Comparison of ENCODE assay signal across 12 cellular contexts in the genomic region with DNA sequence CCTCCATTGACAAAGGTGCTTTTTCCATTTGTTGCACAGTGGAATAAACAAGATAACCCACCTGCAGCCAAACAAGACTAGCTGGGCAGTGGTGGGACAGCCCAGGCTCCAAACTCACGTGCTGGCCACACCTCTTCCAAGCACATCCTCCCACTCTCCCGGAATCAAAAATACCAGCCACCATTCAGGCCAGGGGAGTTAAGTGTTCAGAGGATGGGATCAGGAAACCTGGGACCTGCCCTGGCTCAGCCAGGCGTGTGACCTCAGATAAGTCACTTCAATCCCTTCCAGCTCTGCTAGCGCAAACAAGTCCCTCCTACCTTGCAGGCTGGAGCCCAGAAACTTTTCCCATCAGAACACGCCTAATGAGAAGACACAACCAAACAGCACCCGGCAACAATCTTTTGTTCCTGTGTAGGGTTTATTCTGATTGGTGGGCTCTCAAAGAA. TPM values are rescaled to one million over a fixed set of nuclear protein-coding genes. Genes with fewer than 3 reads are reported as not detected.
A peak's percentile ranks its signal among the peaks of the same experiment; 100 is the strongest.
DNase-seq lines count a peak whose midpoint lies in the region; ATAC-seq and TF ChIP-seq lines count a peak whose summit lies in the region.
"Had no signal": no experiment of that assay in that cellular context is flagged by ENCODE, and none has a peak within 500 bp of the region (broad histone marks: within the 10 kb centered on the region; RNA-seq: fewer than 3 reads in every experiment).

No MANE protein-coding gene starts in this region.

- intact Hi-C loops in upper lobe of right lung (cut with DNase I) = no loop called here

- no peaks in the 10 kb centered on the region for H3K9me3 Mint-ChIP-seq in naive thymus-derived CD8-positive, alpha-beta T cell
- H3K9me3 Mint-ChIP-seq: activated T-helper 2 cell treated with anti-CD3 and anti-CD28 coated beads, Interferon-gamma antibody, Interleukin-2, Interleukin-4, amounts not matched to agents 10 μg/mL and 5 μg/mL and 100 μg/mL, durations not matched to agents 14 hours and 24 hours and 36 hours had no signal

- peaks cover 0 to 47% (median 0%) of the 10 kb centered on the region in 3 donors for H3K36me3 Mint-ChIP-seq in naive thymus-derived CD8-positive, alpha-beta T cell

- H3K4me3 ChIP-seq in SK-N-SH (ENCODE audit: low read depth in 2 of 2, low read length in 1 of 2) = no peak overlapping the region
- H3K4me3 ChIP-seq in gastroesophageal sphincter = no peak overlapping the region
- H3K4me3 ChIP-seq in upper lobe of right lung = no peak overlapping the region

- H3K27me3 ChIP-seq in SK-N-SH (ENCODE audit: insufficient read depth) (no peaks in the 10 kb centered on the region), gastroesophageal sphincter (no peaks in the 10 kb centered on the region), upper lobe of right lung (no peaks in the 10 kb centered on the region)

- TF ChIP-seq RAD21 in SK-N-SH (IDR thresholded peaks at IDR 0.05; ENCODE audit: low read length) = no peak

- peaks cover 98% of the 10 kb centered on the region for H4K20me1 ChIP-seq in SK-N-SH (ENCODE audit: insufficient read depth)

- peaks cover 19% of the 10 kb centered on the region for H3F3A ChIP-seq in SK-N-SH (replicated peaks; ENCODE audit: insufficient read depth)

- H3K27ac ChIP-seq in SK-N-SH (ENCODE audit: low read depth in 2 of 2, low read length in 1 of 2) = peak overlapping the region in 1 of 2 experiments; percentile 21; a peak in 2 of 4 replicates
- peak overlapping the region; percentile 85 to 99 (median 94) for H3K27ac ChIP-seq in gastroesophageal sphincter
- peak overlapping the region; percentile 17 for H3K27ac ChIP-seq in upper lobe of right lung
- H3K27ac ChIP-seq: KMS-11 had no signal

- no peak for TF ChIP-seq POLR2A in gastroesophageal sphincter (IDR thresholded peaks at IDR 0.05)

- H3K9me3 ChIP-seq in SK-N-SH (no peaks in the 10 kb centered on the region), gastroesophageal sphincter (no peaks in the 10 kb centered on the region), upper lobe of right lung (no peaks in the 10 kb centered on the region)

- H2AFZ ChIP-seq in SK-N-SH (ENCODE audit: low read depth) = no peak overlapping the region

- no peak overlapping the region for H3K4me2 ChIP-seq in SK-N-SH
- H3K4me2 ChIP-seq: KMS-11 had no signal

- H3K9me2 ChIP-seq in SK-N-SH = no peaks in the 10 kb centered on the region

- H3K79me2 ChIP-seq in SK-N-SH (ENCODE audit: insufficient read depth) = peaks cover 98% of the 10 kb centered on the region

- no peak for ATAC-seq in SK-N-SH treated with all-trans-retinoic acid at 6 μM for 48 hours
- peak; percentile 52 for ATAC-seq in gastroesophageal sphincter
- ATAC-seq in naive thymus-derived CD8-positive, alpha-beta T cell = no peak
- ATAC-seq in upper lobe of right lung = peak; percentile 28
- no peak for ATAC-seq in HG02973 (IDR thresholded peaks at IDR 0.05; ENCODE audit: unreplicated experiment)
- ATAC-seq in GM21723 (IDR thresholded peaks at IDR 0.05; ENCODE audit: unreplicated experiment) = no peak

- CTCF ChIA-PET in SK-N-SH (lab: Yijun Ruan, JAX) = interaction anchor here (1.0 to 5.4 kb wide), 4 partner anchors 9 to 164 kb away, joined by 3 to 29 read pairs (median 4); no protein-coding TSS in a partner anchor

- TF ChIP-seq EP300 in SK-N-SH (IDR thresholded peaks at IDR 0.05; ENCODE audit: borderline replicate concordance in 1 of 2, low read depth in 1 of 2, low read length in 1 of 2) (no peak), gastroesophageal sphincter (IDR thresholded peaks at IDR 0.05) (no peak)

- peaks cover 51 to 97% (median 91%) of the 10 kb centered on the region in 4 donors for H3K4me1 Mint-ChIP-seq in naive thymus-derived CD8-positive, alpha-beta T cell

- POLR2A ChIA-PET in SK-N-SH (lab: Yijun Ruan, JAX) = no interaction called here
- POLR2A ChIA-PET in naive thymus-derived CD8-positive, alpha-beta T cell (lab: Charles Lee) = interaction anchor here (0.6 to 26.6 kb wide), 4 partner anchors 12 to 41 kb away, joined by 3 to 469 read pairs (median 44); a partner anchor contains a TSS

- peak overlapping the region in 5 of 10 donors; percentile 2 to 59 (median 49) for H3K4me3 Mint-ChIP-seq in naive thymus-derived CD8-positive, alpha-beta T cell

- H3K27ac Mint-ChIP-seq in naive thymus-derived CD8-positive, alpha-beta T cell = peak overlapping the region; percentile 63 to 99 (median 88)
- H3K27ac Mint-ChIP-seq: activated T-helper 2 cell treated with anti-CD3 and anti-CD28 coated beads, Interferon-gamma antibody, Interleukin-2, Interleukin-4, amounts not matched to agents 10 μg/mL and 5 μg/mL and 100 μg/mL, durations not matched to agents 14 hours and 24 hours and 36 hours had no signal

- H3K27me3 Mint-ChIP-seq in naive thymus-derived CD8-positive, alpha-beta T cell = no peaks in the 10 kb centered on the region

- peaks cover 34 to 69% of the 10 kb centered on the region in 2 experiments for H3K4me1 ChIP-seq in SK-N-SH (ENCODE audit: control insufficient read depth in 1 of 2, insufficient read depth in 2 of 2, low read depth in 1 of 2, low read length in 1 of 2)
- H3K4me1 ChIP-seq in gastroesophageal sphincter = peaks cover 27 to 100% (median 57%) of the 10 kb centered on the region in 3 donors
- H3K4me1 ChIP-seq in upper lobe of right lung = peaks cover 63% of the 10 kb centered on the region

- WGBS in SK-N-SH (ENCODE audit: low lambda C conversion rate) = 90% methylated on average over 5 of the region's 6 CpGs
- WGBS in gastroesophageal sphincter (ENCODE audit: low coverage in 1 of 2), 2 donors = 52 to 55% methylated on average over 2 to 5 of the region's 6 CpGs

- H3K9ac ChIP-seq in SK-N-SH = no peak overlapping the region
- H3K9ac ChIP-seq: KMS-11 had no signal

- no peak for TF ChIP-seq CTCF in SK-N-SH (IDR thresholded peaks at IDR 0.05)
- no peak for TF ChIP-seq CTCF in gastroesophageal sphincter (IDR thresholded peaks at IDR 0.05)
- no peak for TF ChIP-seq CTCF in upper lobe of right lung (IDR thresholded peaks at IDR 0.05)

- no peak for DNase-seq in SK-N-SH
- DNase-seq in naive thymus-derived CD8-positive, alpha-beta T cell = no peak
- DNase-seq in upper lobe of right lung = no peak
- no peak for DNase-seq in NCI-H69 (lab: John Stamatoyannopoulos, UW)
- DNase-seq: ACHN, midbrain had no signal

- peaks cover 3 to 41% of the 10 kb centered on the region in 2 experiments for H3K36me3 ChIP-seq in SK-N-SH (replicated peaks in 1 of 2; ENCODE audit: control insufficient read depth in 1 of 2, insufficient read depth in 2 of 2, low read length in 1 of 2)
- no peaks in the 10 kb centered on the region for H3K36me3 ChIP-seq in gastroesophageal sphincter
- H3K36me3 ChIP-seq in upper lobe of right lung = no peaks in the 10 kb centered on the region

TF ChIP-seq in SK-N-SH, 30 proteins besides CTCF, POLR2A, EP300 and RAD21:
- TF ChIP-seq RFX5 (IDR thresholded peaks at IDR 0.05; ENCODE audit: low read length) (peak; percentile 89), CHD2 (IDR thresholded peaks at IDR 0.05; ENCODE audit: low read length, partially characterized antibody) (no peak), FOSL2 (IDR thresholded peaks at IDR 0.05; ENCODE audit: borderline replicate concordance, low read depth) (no peak)

TF ChIP-seq in SK-N-SH treated with all-trans-retinoic acid at 6 μM for 48 hours, 23 proteins besides CTCF, POLR2A, EP300 and RAD21 (continues in another document):
- TF ChIP-seq, protein P1, sequence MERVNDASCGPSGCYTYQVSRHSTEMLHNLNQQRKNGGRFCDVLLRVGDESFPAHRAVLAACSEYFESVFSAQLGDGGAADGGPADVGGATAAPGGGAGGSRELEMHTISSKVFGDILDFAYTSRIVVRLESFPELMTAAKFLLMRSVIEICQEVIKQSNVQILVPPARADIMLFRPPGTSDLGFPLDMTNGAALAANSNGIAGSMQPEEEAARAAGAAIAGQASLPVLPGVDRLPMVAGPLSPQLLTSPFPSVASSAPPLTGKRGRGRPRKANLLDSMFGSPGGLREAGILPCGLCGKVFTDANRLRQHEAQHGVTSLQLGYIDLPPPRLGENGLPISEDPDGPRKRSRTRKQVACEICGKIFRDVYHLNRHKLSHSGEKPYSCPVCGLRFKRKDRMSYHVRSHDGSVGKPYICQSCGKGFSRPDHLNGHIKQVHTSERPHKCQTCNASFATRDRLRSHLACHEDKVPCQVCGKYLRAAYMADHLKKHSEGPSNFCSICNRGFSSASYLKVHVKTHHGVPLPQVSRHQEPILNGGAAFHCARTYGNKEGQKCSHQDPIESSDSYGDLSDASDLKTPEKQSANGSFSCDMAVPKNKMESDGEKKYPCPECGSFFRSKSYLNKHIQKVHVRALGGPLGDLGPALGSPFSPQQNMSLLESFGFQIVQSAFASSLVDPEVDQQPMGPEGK (CRISPR knock-in tag; IDR thresholded peaks at IDR 0.05; ENCODE audit: borderline replicate concordance) = no peak
- TF ChIP-seq ZFP30 (CRISPR knock-in tag; IDR thresholded peaks at IDR 0.05) = no peak
- no peak for TF ChIP-seq TCF4 (CRISPR knock-in tag; IDR thresholded peaks at IDR 0.05; ENCODE audit: borderline replicate concordance)
- no peak for TF ChIP-seq OSR1 (CRISPR knock-in tag; IDR thresholded peaks at IDR 0.05)
- no peak for TF ChIP-seq RARB (CRISPR knock-in tag; IDR thresholded peaks at IDR 0.05)
- TF ChIP-seq CSDC2 (CRISPR knock-in tag; IDR thresholded peaks at IDR 0.05) = no peak
- no peak for TF ChIP-seq ESRRG (CRISPR knock-in tag; IDR thresholded peaks at IDR 0.05)
- no peak for TF ChIP-seq ARNTL (CRISPR knock-in tag; IDR thresholded peaks at IDR 0.05; ENCODE audit: borderline replicate concordance, low read depth)
- TF ChIP-seq, protein P2, sequence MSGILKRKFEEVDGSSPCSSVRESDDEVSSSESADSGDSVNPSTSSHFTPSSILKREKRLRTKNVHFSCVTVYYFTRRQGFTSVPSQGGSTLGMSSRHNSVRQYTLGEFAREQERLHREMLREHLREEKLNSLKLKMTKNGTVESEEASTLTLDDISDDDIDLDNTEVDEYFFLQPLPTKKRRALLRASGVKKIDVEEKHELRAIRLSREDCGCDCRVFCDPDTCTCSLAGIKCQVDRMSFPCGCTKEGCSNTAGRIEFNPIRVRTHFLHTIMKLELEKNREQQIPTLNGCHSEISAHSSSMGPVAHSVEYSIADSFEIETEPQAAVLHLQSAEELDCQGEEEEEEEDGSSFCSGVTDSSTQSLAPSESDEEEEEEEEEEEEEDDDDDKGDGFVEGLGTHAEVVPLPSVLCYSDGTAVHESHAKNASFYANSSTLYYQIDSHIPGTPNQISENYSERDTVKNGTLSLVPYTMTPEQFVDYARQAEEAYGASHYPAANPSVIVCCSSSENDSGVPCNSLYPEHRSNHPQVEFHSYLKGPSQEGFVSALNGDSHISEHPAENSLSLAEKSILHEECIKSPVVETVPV (CRISPR knock-in tag; IDR thresholded peaks at IDR 0.05) = no peak

RNA-seq across cellular contexts. Expression of a gene that starts 43.3 kb away (rescaled TPM):
- polyA plus RNA-seq in SK-N-SH (2012; rRNA removed) = 266 and 319 TPM in 2 replicates
- polyA plus RNA-seq in SK-N-SH (2012; cell fraction: cytosol; rRNA removed) = 144 and 218 TPM in 2 replicates
- 589 and 740 TPM in 2 replicates for polyA plus RNA-seq in SK-N-SH (2012; cell fraction: nucleus; rRNA removed)
- 1,000 to 10,000 TPM in 2 of 4 donors, 100 to 1,000 TPM in 2; 776 to 1,910 (median 969) TPM for total RNA-seq in gastroesophageal sphincter
- total RNA-seq in naive thymus-derived CD8-positive, alpha-beta T cell = 100 to 1,000 TPM; 333 to 341 TPM
- polyA plus RNA-seq in naive thymus-derived CD8-positive, alpha-beta T cell = 100 to 1,000 TPM; 144 to 436 (median 267) TPM
- total RNA-seq in upper lobe of right lung = 177 TPM

Comparison
In these comparisons a context has a peak if more than half of its experiments do, and no peak if none do; other contexts are left out.
1. ATAC-seq: peak in gastroesophageal sphincter (single experiment) and upper lobe of right lung (single experiment); none in SK-N-SH treated with all-trans-retinoic acid at 6 μM for 48 hours (single experiment), naive thymus-derived CD8-positive, alpha-beta T cell (0 of 2), HG02973 (single experiment) and GM21723 (single experiment).